Comparison of ENCODE assay signal across 1 cellular context in genomic region chr22:38221908-38222796, GRCh38.
TF ChIP-seq lines count a peak whose summit lies in the region.

No MANE protein-coding gene starts in this region.

TF ChIP-seq in GM23338, 12 proteins besides CTCF, POLR2A, EP300 and RAD21 (continued from another document):
- no peak for TF ChIP-seq ZNF462 (CRISPR knock-in tag; IDR thresholded peaks at IDR 0.05)
- TF ChIP-seq REST (IDR thresholded peaks at IDR 0.05; ENCODE audit: unreplicated experiment) = no peak
- TF ChIP-seq POLR2AphosphoS5 (IDR thresholded peaks at IDR 0.05; ENCODE audit: low read depth) = no peak
- TF ChIP-seq CREB1 (CRISPR knock-in tag; IDR thresholded peaks at IDR 0.05; ENCODE audit: low read depth) = no peak
- TF ChIP-seq EZH2phosphoT487 (IDR thresholded peaks at IDR 0.05; ENCODE audit: unreplicated experiment) = no peak
TF ChIP-seq in GM23338: peak in this region for 0.
